13 cellular contexts compared by ENCODE assay signal in genomic region chr2:159183346-159183745, GRCh38.
DNase-seq lines count a peak whose midpoint lies in the region; ATAC-seq and TF ChIP-seq lines count a peak whose summit lies in the region.
"Had no signal": no experiment of that assay in that cellular context is flagged by ENCODE, and none has a peak within 500 bp of the region (broad histone marks: within the 10 kb centered on the region; RNA-seq: fewer than 3 reads in every experiment).

No MANE protein-coding gene starts in this region.

- H3K27me3 Mint-ChIP-seq in activated naive CD4-positive, alpha-beta T cell treated with anti-CD3 and anti-CD28 coated beads, Interleukin-2, amount 50 U/mL, for 24 hours, result no peaks in the 10 kb centered on the region
- no peaks in the 10 kb centered on the region for H3K27me3 Mint-ChIP-seq in progenitor cell of endocrine pancreas

- H3K4me3 Mint-ChIP-seq in activated naive CD4-positive, alpha-beta T cell treated with anti-CD3 and anti-CD28 coated beads, Interleukin-2, amount 50 U/mL, for 24 hours, result no peak overlapping the region
- H3K4me3 Mint-ChIP-seq in progenitor cell of endocrine pancreas (ENCODE audit: low read depth), result no peak overlapping the region
- H3K4me3 Mint-ChIP-seq: CD8-positive, alpha-beta memory T cell had no signal

- H3K27ac Mint-ChIP-seq in activated naive CD4-positive, alpha-beta T cell treated with anti-CD3 and anti-CD28 coated beads, Interleukin-2, amount 50 U/mL, for 24 hours, result peak overlapping the region; percentile 46
- peak overlapping the region; percentile 6 for H3K27ac Mint-ChIP-seq in progenitor cell of endocrine pancreas

- no peak for TF ChIP-seq POLR2A in erythroblast (IDR thresholded peaks at IDR 0.05; ENCODE audit: low read length)

- no peak for TF ChIP-seq CTCF in progenitor cell of endocrine pancreas (IDR thresholded peaks at IDR 0.05; ENCODE audit: unreplicated experiment)

- DNase-seq in activated naive CD4-positive, alpha-beta T cell treated with anti-CD3 and anti-CD28 coated beads, Interleukin-2, amount 50 U/mL, for 16 hours, result no peak
- DNase-seq in SK-N-DZ (ENCODE audit: low spot score) (peak; percentile 64), erythroblast (lab: John Stamatoyannopoulos, UW) (peak; percentile 9 to 22), progenitor cell of endocrine pancreas (ENCODE audit: low spot score, unreplicated experiment) (no peak)
- no peak for DNase-seq in stimulated activated CD4-positive, alpha-beta T cell treated with anti-CD3 and anti-CD28 coated beads, Interleukin-15, amount 100 ng/mL, for 24 hours
- DNase-seq: Caco-2; CD8-positive, alpha-beta memory T cell; GF-D8; GM23248; IMR-90 had no signal

- ATAC-seq in esophagus mucosa (no peak), GM21390 (IDR thresholded peaks at IDR 0.05; ENCODE audit: unreplicated experiment) (no peak)

- no peaks in the 10 kb centered on the region for H3K9me3 Mint-ChIP-seq in activated naive CD4-positive, alpha-beta T cell treated with anti-CD3 and anti-CD28 coated beads, Interleukin-2, amount 50 U/mL, for 24 hours
- H3K9me3 Mint-ChIP-seq in progenitor cell of endocrine pancreas (ENCODE audit: low read depth), result no peaks in the 10 kb centered on the region
- H3K9me3 Mint-ChIP-seq: CD8-positive, alpha-beta memory T cell had no signal

- no peaks in the 10 kb centered on the region for H3K36me3 Mint-ChIP-seq in activated naive CD4-positive, alpha-beta T cell treated with anti-CD3 and anti-CD28 coated beads, Interleukin-2, amount 50 U/mL, for 24 hours
- H3K36me3 Mint-ChIP-seq in progenitor cell of endocrine pancreas (ENCODE audit: insufficient read depth), result peaks cover 31% of the 10 kb centered on the region

- H3K4me1 Mint-ChIP-seq in activated naive CD4-positive, alpha-beta T cell treated with anti-CD3 and anti-CD28 coated beads, Interleukin-2, amount 50 U/mL, for 24 hours, result peaks cover 3% of the 10 kb centered on the region
- H3K4me1 Mint-ChIP-seq in progenitor cell of endocrine pancreas (ENCODE audit: low read depth), result peaks cover 2% of the 10 kb centered on the region

Comparison
In these comparisons a context has a peak if more than half of its experiments do, and no peak if none do; other contexts are left out.
1. DNase-seq: peak in SK-N-DZ (single experiment) and erythroblast (2 of 2); none in activated naive CD4-positive, alpha-beta T cell treated with anti-CD3 and anti-CD28 coated beads, Interleukin-2, amount 50 U/mL, for 16 hours (single experiment), progenitor cell of endocrine pancreas (single experiment) and stimulated activated CD4-positive, alpha-beta T cell treated with anti-CD3 and anti-CD28 coated beads, Interleukin-15, amount 100 ng/mL, for 24 hours (single experiment).